29 cellular contexts compared by ENCODE assay signal in genomic region chr14:75519394-75519793, GRCh38. TPM values are rescaled to one million over a fixed set of nuclear protein-coding genes. Genes with fewer than 3 reads are reported as not detected.
"Had no signal": no experiment of that assay in that cellular context is flagged by ENCODE, and none has a peak within 500 bp of the region (broad histone marks: within the 10 kb centered on the region; RNA-seq: fewer than 3 reads in every experiment).

No MANE protein-coding gene starts in this region.

- DNase-seq: activated gamma-delta T cell treated with Interleukin-2 at 50 U/mL for 16 hours; activated naive CD8-positive, alpha-beta T cell treated with anti-CD3 and anti-CD28 coated beads, Interleukin-2, amount 10 ng/mL, durations not matched to agents 7 days and 5 days; activated T-cell treated with anti-CD3 and anti-CD28 coated beads for 4 hours; amygdala; caudate nucleus; cortex of kidney; effector memory CD8-positive, alpha-beta T cell; left ventricle myocardium inferior; right lobe of liver; stimulated activated CD4-positive, alpha-beta T cell treated with anti-CD3 and anti-CD28 coated beads, Interleukin-12 subunit alpha, Interleukin-12 subunit beta, amount 100 ng/mL, for 4 hours; stimulated activated CD4-positive, alpha-beta T cell treated with anti-CD3 and anti-CD28 coated beads, Interleukin-4, amount 100 ng/mL, for 24 hours; stimulated activated naive B cell treated with anti-CD40 and anti-IgM and Interleukin-4, amounts not matched to agents 10 μg/mL and 1 μg/mL and 100 μg/mL, for 72 hours; stomach; thyroid gland; upper lobe of right lung had no signal

- H2AFZ ChIP-seq: hepatocyte had no signal

- H3K4me3 Mint-ChIP-seq: activated naive CD8-positive, alpha-beta T cell treated with anti-CD3 and anti-CD28 coated beads, Interleukin-2, amount 10 ng/mL, durations not matched to agents 7 days and 5 days; nephron had no signal

- H3K27ac ChIP-seq: gastroesophageal sphincter, hepatocyte, left ventricle myocardium inferior, right lobe of liver, stomach, thyroid gland, upper lobe of right lung, WERI-Rb-1 had no signal

- H3K27me3 ChIP-seq: hepatocyte, right lobe of liver, thyroid gland, upper lobe of right lung had no signal

- H3K9me3 Mint-ChIP-seq: activated naive CD8-positive, alpha-beta T cell treated with anti-CD3 and anti-CD28 coated beads, Interleukin-2, amount 10 ng/mL, durations not matched to agents 7 days and 5 days; activated T-helper 1 cell treated with anti-CD3 and anti-CD28 coated beads, Interleukin-12 subunit alpha, Interleukin-12 subunit beta, Interleukin-2, Interleukin-4 antibody, amounts not matched to agents 30 ng/mL and 10 ng/mL and 1 ng/mL, durations not matched to agents 14 hours and 24 hours and 36 hours; effector memory CD8-positive, alpha-beta T cell; nephron; stimulated activated naive B cell treated with anti-CD40 and anti-IgM and Interleukin-4, amounts not matched to agents 10 μg/mL and 1 μg/mL and 100 μg/mL, for 72 hours; T-helper 1 cell treated with Interleukin-12 subunit alpha and Interleukin-12 subunit beta and Interleukin-4 antibody, amounts not matched to agents 30 μg/mL and 1 μg/mL, for 36 hours had no signal

- H3K4me2 ChIP-seq: hepatocyte had no signal

- H3K27me3 Mint-ChIP-seq: activated naive CD8-positive, alpha-beta T cell treated with anti-CD3 and anti-CD28 coated beads, Interleukin-2, amount 10 ng/mL, durations not matched to agents 7 days and 5 days; effector memory CD8-positive, alpha-beta T cell; stimulated activated naive B cell treated with anti-CD40 and anti-IgM and Interleukin-4, amounts not matched to agents 10 μg/mL and 1 μg/mL and 100 μg/mL, for 72 hours had no signal

- H3K4me3 ChIP-seq: gastroesophageal sphincter, hepatocyte, left ventricle myocardium inferior, lung, right lobe of liver, skin epidermis, stomach, thyroid gland, upper lobe of right lung had no signal

- ATAC-seq: activated CD4-positive, CD25-positive, alpha-beta regulatory T cell treated with anti-CD3 and anti-CD28 coated beads, Interleukin-2, amount 50 U/mL, for 24 hours; effector memory CD8-positive, alpha-beta T cell; gastroesophageal sphincter; stimulated activated naive B cell treated with anti-CD40 and anti-IgM and Interleukin-4, amounts not matched to agents 10 μg/mL and 1 μg/mL and 100 μg/mL, for 72 hours had no signal

- H3K9me3 ChIP-seq: gastroesophageal sphincter, left ventricle myocardium inferior, right lobe of liver, stomach, thyroid gland, upper lobe of right lung had no signal

- H3K4me1 ChIP-seq: left ventricle myocardium inferior, right lobe of liver had no signal

- H3K36me3 ChIP-seq: gastroesophageal sphincter, left ventricle myocardium inferior, right lobe of liver, stomach, thyroid gland, upper lobe of right lung, WERI-Rb-1 had no signal

- H3K79me2 ChIP-seq: hepatocyte had no signal

- H3K27ac Mint-ChIP-seq: activated naive CD8-positive, alpha-beta T cell treated with anti-CD3 and anti-CD28 coated beads, Interleukin-2, amount 10 ng/mL, durations not matched to agents 7 days and 5 days; nephron; progenitor cell of endocrine pancreas; stimulated activated naive B cell treated with anti-CD40 and anti-IgM and Interleukin-4, amounts not matched to agents 10 μg/mL and 1 μg/mL and 100 μg/mL, for 72 hours had no signal

RNA-seq across cellular contexts. Expression of gene BATF, which starts 2.9 kb away (rescaled TPM):
- total RNA-seq: chondrocyte, fibroblast of villous mesenchyme, hepatocyte, progenitor cell of endocrine pancreas, renal cortical epithelial cell had no signal
- polyA plus RNA-seq: fibroblast of lung had no signal
